In genomic region chr15:78650022-78650421, GRCh38 we compare ENCODE assay signal across 32 cellular contexts. TPM values are rescaled to one million over a fixed set of nuclear protein-coding genes. Genes with fewer than 3 reads are reported as not detected.
"Had no signal": no experiment of that assay in that cellular context is flagged by ENCODE, and none has a peak within 500 bp of the region (broad histone marks: within the 10 kb centered on the region; RNA-seq: fewer than 3 reads in every experiment).

No MANE protein-coding gene starts in this region.

- H3K9me3 ChIP-seq: ascending aorta had no signal

- ATAC-seq: activated CD8-positive, alpha-beta T cell treated with anti-CD3 and anti-CD28 coated beads for 36 hours; activated T-cell treated with anti-CD3 and anti-CD28 coated beads, Interleukin-2, amount 50 U/mL, for 72 hours; activated T-helper 17 cell treated with anti-CD3 and anti-CD28 coated beads, Interleukin-2, amount 50 U/mL, for 72 hours; Panc1; SK-N-SH treated with all-trans-retinoic acid at 6 μM for 48 hours had no signal

- H3K36me3 ChIP-seq: ascending aorta, cardiac muscle cell had no signal

- H3K27ac ChIP-seq: ascending aorta, cardiac muscle cell had no signal

- H3K4me3 Mint-ChIP-seq: activated CD4-positive, alpha-beta T cell treated with anti-CD3 and anti-CD28 coated beads, Interleukin-2, amount 10 ng/mL, durations not matched to agents 24 days and 14 days; activated CD8-positive, alpha-beta T cell treated with anti-CD3 and anti-CD28 coated beads for 36 hours; activated naive CD4-positive, alpha-beta T cell treated with anti-CD3 and anti-CD28 coated beads, Interleukin-2, amount 50 U/mL, for 24 hours; activated naive CD8-positive, alpha-beta T cell treated with anti-CD3 and anti-CD28 coated beads, Interleukin-2, amount 10 ng/mL, durations not matched to agents 7 days and 5 days; activated T-cell treated with anti-CD3 and anti-CD28 coated beads, Interleukin-2, amount 50 U/mL, for 72 hours; activated T-helper 17 cell treated with anti-CD3 and anti-CD28 coated beads, Interleukin-2, amount 50 U/mL, for 72 hours; T-helper 2 cell treated with Interferon-gamma antibody and Interleukin-4, amounts not matched to agents 5 μg/mL and 100 μg/mL, for 36 hours had no signal

- H3K27me3 Mint-ChIP-seq: activated CD8-positive, alpha-beta T cell treated with anti-CD3 and anti-CD28 coated beads for 36 hours; activated naive CD4-positive, alpha-beta T cell treated with anti-CD3 and anti-CD28 coated beads, Interleukin-2, amount 50 U/mL, for 24 hours; activated T-helper 17 cell treated with anti-CD3 and anti-CD28 coated beads, Interleukin-2, amount 50 U/mL, for 72 hours had no signal

- H3K27ac Mint-ChIP-seq: activated CD4-positive, alpha-beta T cell treated with anti-CD3 and anti-CD28 coated beads, Interleukin-2, amount 10 ng/mL, durations not matched to agents 24 days and 14 days; activated CD8-positive, alpha-beta T cell treated with anti-CD3 and anti-CD28 coated beads for 36 hours; activated naive CD4-positive, alpha-beta T cell treated with anti-CD3 and anti-CD28 coated beads, Interleukin-2, amount 50 U/mL, for 24 hours; activated naive CD8-positive, alpha-beta T cell treated with anti-CD3 and anti-CD28 coated beads, Interleukin-2, amount 10 ng/mL, durations not matched to agents 7 days and 5 days; activated T-cell treated with anti-CD3 and anti-CD28 coated beads, Interleukin-2, amount 50 U/mL, for 72 hours; activated T-helper 17 cell treated with anti-CD3 and anti-CD28 coated beads, Interleukin-2, amount 50 U/mL, for 72 hours; T-helper 2 cell treated with Interferon-gamma antibody and Interleukin-4, amounts not matched to agents 5 μg/mL and 100 μg/mL, for 36 hours had no signal

- DNase-seq: activated CD4-positive, alpha-beta T cell treated with anti-CD3 and anti-CD28 coated beads, Interleukin-2, amount 10 ng/mL, durations not matched to agents 24 days and 14 days; activated CD4-positive, alpha-beta T cell treated with anti-CD3 and anti-CD28 coated beads, Interleukin-2, amount 50 U/mL, for 4 hours; activated CD8-positive, alpha-beta T cell treated with anti-CD3 and anti-CD28 coated beads for 36 hours; activated effector memory CD4-positive, alpha-beta T cell treated with anti-CD3 and anti-CD28 coated beads, Interleukin-2, amount 50 U/mL, for 16 hours; activated naive CD4-positive, alpha-beta T cell; activated naive CD8-positive, alpha-beta T cell treated with anti-CD3 and anti-CD28 coated beads, Interleukin-2, amount 10 ng/mL, durations not matched to agents 7 days and 5 days; activated T-cell treated with anti-CD3 and anti-CD28 coated beads, Interleukin-2, amount 50 U/mL, for 1 hour; activated T-cell treated with anti-CD3 and anti-CD28 coated beads, Interleukin-2, amount 50 U/mL, for 72 hours; amygdala; Karpas-422; KBM-7; NCI-H1105; NCI-H1417 treated with DMSO at 0.1 percent for 48 hours; NCI-H1694; NCI-H1930; NCI-H2081 treated with DMSO at 0.1 percent for 48 hours; NCI-H226; NCI-H524 treated with DMSO at 0.1 percent for 48 hours; SIG-M5; SW 1271; T-helper 1 cell had no signal

- H3K9me3 Mint-ChIP-seq: activated CD4-positive, alpha-beta T cell treated with anti-CD3 and anti-CD28 coated beads, Interleukin-2, amount 10 ng/mL, durations not matched to agents 24 days and 14 days; activated CD8-positive, alpha-beta T cell treated with anti-CD3 and anti-CD28 coated beads for 36 hours; activated naive CD4-positive, alpha-beta T cell treated with anti-CD3 and anti-CD28 coated beads, Interleukin-2, amount 50 U/mL, for 24 hours; activated naive CD8-positive, alpha-beta T cell treated with anti-CD3 and anti-CD28 coated beads, Interleukin-2, amount 10 ng/mL, durations not matched to agents 7 days and 5 days; activated T-cell treated with anti-CD3 and anti-CD28 coated beads, Interleukin-2, amount 50 U/mL, for 72 hours; activated T-helper 17 cell treated with anti-CD3 and anti-CD28 coated beads, Interleukin-2, amount 50 U/mL, for 72 hours; T-helper 2 cell treated with Interferon-gamma antibody and Interleukin-4, amounts not matched to agents 5 μg/mL and 100 μg/mL, for 36 hours had no signal

- H3K36me3 Mint-ChIP-seq: activated naive CD4-positive, alpha-beta T cell treated with anti-CD3 and anti-CD28 coated beads, Interleukin-2, amount 50 U/mL, for 24 hours; activated naive CD8-positive, alpha-beta T cell treated with anti-CD3 and anti-CD28 coated beads, Interleukin-2, amount 10 ng/mL, durations not matched to agents 7 days and 5 days had no signal

- H3K4me1 Mint-ChIP-seq: activated CD4-positive, alpha-beta T cell treated with anti-CD3 and anti-CD28 coated beads, Interleukin-2, amount 10 ng/mL, durations not matched to agents 24 days and 14 days; activated naive CD4-positive, alpha-beta T cell treated with anti-CD3 and anti-CD28 coated beads, Interleukin-2, amount 50 U/mL, for 24 hours; activated naive CD8-positive, alpha-beta T cell treated with anti-CD3 and anti-CD28 coated beads, Interleukin-2, amount 10 ng/mL, durations not matched to agents 7 days and 5 days; activated T-helper 17 cell treated with anti-CD3 and anti-CD28 coated beads, Interleukin-2, amount 50 U/mL, for 72 hours had no signal

- H3K4me3 ChIP-seq: ascending aorta, cardiac muscle cell had no signal

- H3K4me1 ChIP-seq: ascending aorta had no signal

- H3K27me3 ChIP-seq: ascending aorta, cardiac muscle cell had no signal

RNA-seq across cellular contexts. Expression of gene CHRNB4, which starts 9.0 kb away (rescaled TPM):
- total RNA-seq: activated CD4-positive, alpha-beta T cell treated with anti-CD3 and anti-CD28 coated beads, Interleukin-2, amount 10 ng/mL, durations not matched to agents 24 days and 14 days; activated CD8-positive, alpha-beta memory T cell treated with anti-CD3 and anti-CD28 coated beads for 36 hours; activated CD8-positive, alpha-beta T cell treated with anti-CD3 and anti-CD28 coated beads for 36 hours; activated naive CD8-positive, alpha-beta T cell treated with anti-CD3 and anti-CD28 coated beads, Interleukin-2, amount 10 ng/mL, durations not matched to agents 7 days and 5 days; activated T-cell treated with anti-CD3 and anti-CD28 coated beads, Interleukin-2, amount 50 U/mL, for 72 hours; activated T-helper 17 cell treated with anti-CD3 and anti-CD28 coated beads, Interleukin-2, amount 50 U/mL, for 72 hours; ascending aorta; MCF 10A; RPMI7951 had no signal
- polyA plus RNA-seq: cardiac muscle cell had no signal

RNA-seq across cellular contexts. Expression of gene CHRNA3, which starts 29.2 kb away (rescaled TPM):
- total RNA-seq: activated CD4-positive, alpha-beta T cell treated with anti-CD3 and anti-CD28 coated beads, Interleukin-2, amount 10 ng/mL, durations not matched to agents 24 days and 14 days; activated CD8-positive, alpha-beta memory T cell treated with anti-CD3 and anti-CD28 coated beads for 36 hours; activated CD8-positive, alpha-beta T cell treated with anti-CD3 and anti-CD28 coated beads for 36 hours; activated naive CD8-positive, alpha-beta T cell treated with anti-CD3 and anti-CD28 coated beads, Interleukin-2, amount 10 ng/mL, durations not matched to agents 7 days and 5 days; activated T-cell treated with anti-CD3 and anti-CD28 coated beads, Interleukin-2, amount 50 U/mL, for 72 hours; activated T-helper 17 cell treated with anti-CD3 and anti-CD28 coated beads, Interleukin-2, amount 50 U/mL, for 72 hours; ascending aorta; MCF 10A; NCI-H460; RPMI7951 had no signal
